8 cellular contexts compared by ENCODE assay signal in the genomic region with DNA sequence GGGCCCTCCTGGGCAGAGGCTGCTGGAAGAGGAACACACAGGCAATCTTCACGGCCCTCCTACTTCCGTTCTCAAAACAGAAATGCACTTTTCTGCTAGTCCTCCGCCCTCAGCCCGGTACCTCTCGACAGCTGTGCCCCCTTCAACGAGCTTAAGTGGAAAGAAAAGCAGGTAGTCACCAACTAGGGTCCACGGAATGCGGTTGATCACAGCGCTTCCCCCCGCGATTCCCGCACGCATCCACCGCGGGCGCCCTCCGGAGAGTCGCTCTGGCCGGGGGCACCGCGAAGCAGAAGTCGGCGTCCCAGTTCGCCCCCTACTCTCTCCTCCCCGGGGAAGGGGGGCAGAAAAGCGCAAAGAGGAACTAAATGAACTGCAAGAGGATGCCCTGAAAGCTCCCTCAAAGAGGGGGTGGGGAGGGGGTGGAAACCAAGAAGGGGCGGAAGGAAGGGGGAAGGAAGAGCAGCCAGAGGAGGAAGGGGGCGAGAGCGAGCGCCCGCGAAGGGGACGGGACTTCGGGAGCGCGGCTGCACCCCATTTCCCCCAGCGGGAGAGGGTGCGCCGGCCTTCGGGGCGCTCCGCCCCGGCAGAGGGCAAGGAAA. TPM values are rescaled to one million over a fixed set of nuclear protein-coding genes. Genes with fewer than 3 reads are reported as not detected.
DNase-seq lines count a peak whose midpoint lies in the region; ATAC-seq and TF ChIP-seq lines count a peak whose summit lies in the region.

No MANE protein-coding gene starts in this region.

- H3K4me1 Mint-ChIP-seq in activated T-helper 2 cell treated with anti-CD3 and anti-CD28 coated beads, Interferon-gamma antibody, Interleukin-2, Interleukin-4, amounts not matched to agents 10 μg/mL and 5 μg/mL and 100 μg/mL, durations not matched to agents 14 hours and 24 hours and 36 hours (ENCODE audit: low read depth), result peaks cover 33% of the 10 kb centered on the region
- H3K4me1 Mint-ChIP-seq in stimulated activated naive CD8-positive, alpha-beta T cell treated with anti-CD3 and anti-CD28 coated beads, Interleukin-15, amount 100 ng/mL, for 72 hours, result peaks cover 59% of the 10 kb centered on the region

- no peak for TF ChIP-seq CTCF in PC-9 (conservative IDR thresholded peaks at IDR 0.05)
- no peak for TF ChIP-seq CTCF in neural cell (IDR thresholded peaks at IDR 0.05; ENCODE audit: poor library complexity, severe bottlenecking)

- H3F3A ChIP-seq in PC-9 (ENCODE audit: insufficient read depth, low read depth), result peaks cover 22% of the 10 kb centered on the region
- H3F3A ChIP-seq in neural cell (ENCODE audit: insufficient read depth, low read length, poor library complexity, severe bottlenecking), result no peaks in the 10 kb centered on the region

- H3K4me2 ChIP-seq in PC-9, result peak overlapping the region; percentile 93
- H3K4me2 ChIP-seq in neural cell (ENCODE audit: low read length), result peak overlapping the region; percentile 75

- H3K4me3 Mint-ChIP-seq in activated T-helper 2 cell treated with anti-CD3 and anti-CD28 coated beads, Interferon-gamma antibody, Interleukin-2, Interleukin-4, amounts not matched to agents 10 μg/mL and 5 μg/mL and 100 μg/mL, durations not matched to agents 14 hours and 24 hours and 36 hours (ENCODE audit: low read depth), result peak overlapping the region; percentile 94
- peak overlapping the region; percentile 95 to 96 for H3K4me3 Mint-ChIP-seq in stimulated activated naive CD8-positive, alpha-beta T cell treated with anti-CD3 and anti-CD28 coated beads, Interleukin-15, amount 100 ng/mL, for 72 hours

- intact Hi-C loops in PC-9 (cut with micrococcal nuclease; ENCODE audit: unreplicated experiment), result loop anchor here (1.0 to 5.0 kb wide), 2 partner anchors 55 to 171 kb away; a partner anchor contains a TSS
- intact Hi-C loops in activated T-helper 2 cell treated with anti-CD3 and anti-CD28 coated beads, Interferon-gamma antibody, Interleukin-2, Interleukin-4, amounts not matched to agents 10 μg/mL and 5 μg/mL and 100 μg/mL, durations not matched to agents 14 hours and 24 hours and 36 hours (cut with micrococcal nuclease), result loop anchor here (2.0 to 5.0 kb wide), 4 partner anchors 27 to 755 kb away; a partner anchor contains a TSS

- no peak for TF ChIP-seq RAD21 in neural cell (conservative IDR thresholded peaks at IDR 0.05)

- H3K36me3 Mint-ChIP-seq in activated T-helper 2 cell treated with anti-CD3 and anti-CD28 coated beads, Interferon-gamma antibody, Interleukin-2, Interleukin-4, amounts not matched to agents 10 μg/mL and 5 μg/mL and 100 μg/mL, durations not matched to agents 14 hours and 24 hours and 36 hours (ENCODE audit: low read depth), result peaks cover 8% of the 10 kb centered on the region

- peak; percentile 10 for ATAC-seq in HG03135 (IDR thresholded peaks at IDR 0.05; ENCODE audit: unreplicated experiment)
- ATAC-seq in stimulated activated naive CD8-positive, alpha-beta T cell treated with anti-CD3 and anti-CD28 coated beads, Interleukin-15, amount 100 ng/mL, for 72 hours, result peak; percentile 11

- H3K9me2 ChIP-seq in PC-9 (ENCODE audit: insufficient read depth), result no peaks in the 10 kb centered on the region
- no peaks in the 10 kb centered on the region for H3K9me2 ChIP-seq in neural cell (ENCODE audit: insufficient read depth, low read length)

- H3K9me3 ChIP-seq in PC-9 (ENCODE audit: insufficient read depth, low read depth) (no peaks in the 10 kb centered on the region), neural cell (ENCODE audit: low read length) (no peaks in the 10 kb centered on the region)

- CTCF ChIA-PET in PC-9 (lab: Charles Lee), result interaction anchor here (0.6 to 1.2 kb wide), 3 partner anchors 171 to 290 kb away, joined by 3 to 4 read pairs (median 3); a partner anchor contains a TSS

- DNase-seq in NK-92 treated with Interleukin-12 subunit alpha and Interleukin-12 subunit beta, amount 100 ng/mL, for 24 hours (lab: John Stamatoyannopoulos, UW), result peak; percentile 48
- DNase-seq in NK-92 (lab: John Stamatoyannopoulos, UW; ENCODE audit: unreplicated experiment) (no peak), PC-9 (peak; percentile 47 to 48), fibroblast of peridontal ligament (ENCODE audit: extremely low read depth) (peak; percentile 23)
- peak; percentile 36 for DNase-seq in activated T-helper 2 cell treated with anti-CD3 and anti-CD28 coated beads, Interferon-gamma antibody, Interleukin-2, Interleukin-4, amounts not matched to agents 10 μg/mL and 5 μg/mL and 100 μg/mL, durations not matched to agents 14 hours and 24 hours and 36 hours (ENCODE audit: low spot score)
- peak; percentile 53 to 55 for DNase-seq in stimulated activated naive CD8-positive, alpha-beta T cell treated with anti-CD3 and anti-CD28 coated beads, Interleukin-15, amount 100 ng/mL, for 72 hours

- no TSS peak for BruUV-seq in PC-9 (replicated peaks; lab: Mats Ljungman, UMichigan)

- H3K27ac Mint-ChIP-seq in activated T-helper 2 cell treated with anti-CD3 and anti-CD28 coated beads, Interferon-gamma antibody, Interleukin-2, Interleukin-4, amounts not matched to agents 10 μg/mL and 5 μg/mL and 100 μg/mL, durations not matched to agents 14 hours and 24 hours and 36 hours, result peak overlapping the region; percentile 85
- peak overlapping the region; percentile 90 to 97 for H3K27ac Mint-ChIP-seq in stimulated activated naive CD8-positive, alpha-beta T cell treated with anti-CD3 and anti-CD28 coated beads, Interleukin-15, amount 100 ng/mL, for 72 hours

- H3K36me3 ChIP-seq in PC-9 (ENCODE audit: low read depth) (no peaks in the 10 kb centered on the region), neural cell (ENCODE audit: insufficient read depth, low read length) (no peaks in the 10 kb centered on the region)

- TF ChIP-seq EP300 in neural cell (conservative IDR thresholded peaks at IDR 0.05; ENCODE audit: poor library complexity, severe bottlenecking), result no peak

- POLR2A ChIA-PET in PC-9 (lab: Charles Lee; ENCODE audit: unreplicated experiment), result interaction anchor here (0.6 kb wide), 1 partner anchor 507 kb away, joined by 9 read pairs; no protein-coding TSS in a partner anchor

- H3K79me2 ChIP-seq in PC-9 (ENCODE audit: low read depth), result peaks cover 55% of the 10 kb centered on the region
- peaks cover 42% of the 10 kb centered on the region for H3K79me2 ChIP-seq in neural cell (replicated peaks; ENCODE audit: insufficient read depth, low read length)

- peak overlapping the region; percentile 62 for H3K27ac ChIP-seq in PC-9
- peak overlapping the region; percentile 69 for H3K27ac ChIP-seq in neural cell (ENCODE audit: low read length)

- peak overlapping the region; percentile 72 for H3K9ac ChIP-seq in neural cell (ENCODE audit: low read length)

- H3K27me3 Mint-ChIP-seq in activated T-helper 2 cell treated with anti-CD3 and anti-CD28 coated beads, Interferon-gamma antibody, Interleukin-2, Interleukin-4, amounts not matched to agents 10 μg/mL and 5 μg/mL and 100 μg/mL, durations not matched to agents 14 hours and 24 hours and 36 hours (ENCODE audit: low read depth), result no peaks in the 10 kb centered on the region
- H3K27me3 Mint-ChIP-seq in stimulated activated naive CD8-positive, alpha-beta T cell treated with anti-CD3 and anti-CD28 coated beads, Interleukin-15, amount 100 ng/mL, for 72 hours, result no peaks in the 10 kb centered on the region

- peak overlapping the region; percentile 73 for H3K4me3 ChIP-seq in PC-9
- H3K4me3 ChIP-seq in neural cell (ENCODE audit: low read length), result peak overlapping the region; percentile 96

- H2AFZ ChIP-seq in PC-9 (peak overlapping the region; percentile 95), neural cell (ENCODE audit: low read depth, low read length) (peak overlapping the region; percentile 52)

- H3K4me1 ChIP-seq in PC-9 (replicated peaks; ENCODE audit: insufficient read depth), result peaks cover 44% of the 10 kb centered on the region

- no peaks in the 10 kb centered on the region for H3K9me3 Mint-ChIP-seq in activated T-helper 2 cell treated with anti-CD3 and anti-CD28 coated beads, Interferon-gamma antibody, Interleukin-2, Interleukin-4, amounts not matched to agents 10 μg/mL and 5 μg/mL and 100 μg/mL, durations not matched to agents 14 hours and 24 hours and 36 hours
- H3K9me3 Mint-ChIP-seq in stimulated activated naive CD8-positive, alpha-beta T cell treated with anti-CD3 and anti-CD28 coated beads, Interleukin-15, amount 100 ng/mL, for 72 hours, result no peaks in the 10 kb centered on the region

- H4K20me1 ChIP-seq in PC-9 (ENCODE audit: insufficient read depth) (peaks cover 11% of the 10 kb centered on the region), neural cell (ENCODE audit: insufficient read depth) (no peaks in the 10 kb centered on the region)

- H3K27me3 ChIP-seq in PC-9 (ENCODE audit: insufficient read depth, low read depth) (no peaks in the 10 kb centered on the region), neural cell (ENCODE audit: insufficient read depth, low read depth, low read length) (no peaks in the 10 kb centered on the region)

TF ChIP-seq in neural cell, 6 proteins besides CTCF, POLR2A, EP300 and RAD21 (continues in another document):
- TF ChIP-seq POLR2AphosphoS5 (IDR thresholded peaks at IDR 0.05) (no peak), MXI1 (conservative IDR thresholded peaks at IDR 0.05; ENCODE audit: poor library complexity, severe bottlenecking) (no peak), TAF1 (IDR thresholded peaks at IDR 0.05; ENCODE audit: low read depth) (no peak), EZH2 (IDR thresholded peaks at IDR 0.05; ENCODE audit: borderline replicate concordance, insufficient read depth, low read length, poor library complexity, severe bottlenecking) (no peak)

RNA-seq across cellular contexts. Expression of a gene that starts 0.7 kb away (rescaled TPM):
- 67.9 and 71.0 TPM in 2 replicates for total RNA-seq in PC-9 (2021)
- total RNA-seq in activated T-helper 2 cell treated with anti-CD3 and anti-CD28 coated beads, Interferon-gamma antibody, Interleukin-2, Interleukin-4, amounts not matched to agents 10 μg/mL and 5 μg/mL and 100 μg/mL, durations not matched to agents 14 hours and 24 hours and 36 hours, result 49.8 and 51.5 TPM in 2 replicates
- 88.7 and 106 TPM in 2 replicates for polyA plus RNA-seq in neural cell
- polyA minus RNA-seq in neural cell, result 236 and 281 TPM in 2 replicates
